1 cellular context compared by ENCODE assay signal in the genomic region with DNA sequence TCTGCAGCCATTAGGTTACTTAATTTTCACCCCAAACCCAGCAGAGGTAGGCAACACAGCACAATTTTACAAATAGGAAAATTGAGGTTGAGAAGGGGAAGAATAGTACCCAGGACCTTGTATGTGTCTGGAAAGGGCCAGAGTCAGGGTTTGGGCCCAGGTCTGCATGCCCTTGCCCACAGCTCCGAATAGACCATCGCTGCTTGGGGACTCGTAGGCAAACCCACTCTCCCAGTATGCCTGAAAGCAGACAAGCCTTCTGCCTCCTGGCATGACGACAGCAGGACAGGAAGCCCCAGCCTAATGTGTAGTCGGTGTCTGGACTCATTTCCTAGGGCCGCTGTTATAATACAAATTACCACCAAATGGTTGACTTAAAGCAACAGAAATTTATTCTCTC.
TF ChIP-seq lines count a peak whose summit lies in the region.

No MANE protein-coding gene starts in this region.

TF ChIP-seq in SK-N-SH, 30 proteins besides CTCF, POLR2A, EP300 and RAD21 (continued from another document):
- no peak for TF ChIP-seq USF2 (IDR thresholded peaks at IDR 0.05; ENCODE audit: borderline replicate concordance, low read depth, low read length)
- no peak for TF ChIP-seq TAF1 (IDR thresholded peaks at IDR 0.05; ENCODE audit: borderline replicate concordance, low read depth, low read length)
- TF ChIP-seq YY1 (IDR thresholded peaks at IDR 0.05; ENCODE audit: low read depth): no peak
- TF ChIP-seq RCOR1 (IDR thresholded peaks at IDR 0.05; ENCODE audit: low read length): no peak
- no peak for TF ChIP-seq NRF1 (IDR thresholded peaks at IDR 0.05; ENCODE audit: low read depth, low read length)
